In genomic region chr4:8740666-8741395, GRCh38 we compare ENCODE assay signal across 23 cellular contexts.
DNase-seq lines count a peak whose midpoint lies in the region; ATAC-seq and TF ChIP-seq lines count a peak whose summit lies in the region.
"Had no signal": no experiment of that assay in that cellular context is flagged by ENCODE, and none has a peak within 500 bp of the region (broad histone marks: within the 10 kb centered on the region; RNA-seq: fewer than 3 reads in every experiment).

No MANE protein-coding gene starts in this region.

- intact Hi-C loops in esophagus muscularis mucosa (cut with DNase I) = no loop called here
- intact Hi-C loops in posterior vena cava (cut with DNase I) = no loop called here

- H3K4me1 ChIP-seq in SK-N-SH (ENCODE audit: control insufficient read depth in 1 of 2, insufficient read depth in 2 of 2, low read depth in 1 of 2, low read length in 1 of 2) (peaks cover 0 to 4% of the 10 kb centered on the region in 2 experiments; a peak in 1 of 4 replicates), GM23338 (ENCODE audit: insufficient read depth) (no peaks in the 10 kb centered on the region), esophagus muscularis mucosa (no peaks in the 10 kb centered on the region)
- H3K4me1 ChIP-seq: psoas muscle had no signal

- H3K4me2 ChIP-seq in SK-N-SH = no peak overlapping the region
- H3K4me2 ChIP-seq in GM23338 = no peak overlapping the region

- no peaks in the 10 kb centered on the region for H3F3A ChIP-seq in SK-N-SH (replicated peaks; ENCODE audit: insufficient read depth)
- no peaks in the 10 kb centered on the region for H3F3A ChIP-seq in GM23338 (replicated peaks; ENCODE audit: low read depth)

- H3K4me3 ChIP-seq in SK-N-SH (ENCODE audit: low read depth in 2 of 2, low read length in 1 of 2) = no peak overlapping the region
- H3K4me3 ChIP-seq in GM23338 = no peak overlapping the region
- H3K4me3 ChIP-seq in esophagus muscularis mucosa = no peak overlapping the region
- H3K4me3 ChIP-seq: GM12878, psoas muscle, thoracic aorta had no signal

- H3K27me3 Mint-ChIP-seq in GM23338 (ENCODE audit: insufficient read depth, low read depth, poor library complexity) = peaks cover 16% of the 10 kb centered on the region
- H3K27me3 Mint-ChIP-seq in immature natural killer cell (ENCODE audit: low read depth in 3 of 3) = peaks cover 2 to 7% (median 3%) of the 10 kb centered on the region in 3 donors
- H3K27me3 Mint-ChIP-seq: activated naive CD4-positive, alpha-beta T cell treated with anti-CD3 and anti-CD28 coated beads, Interleukin-2, amount 10 ng/mL, durations not matched to agents 7 days and 5 days had no signal

- ATAC-seq in SK-N-SH treated with all-trans-retinoic acid at 6 μM for 48 hours = no peak
- peak; percentile 9; the same call in 2 of the 3 replicates for ATAC-seq in GM23338
- ATAC-seq in HG02938 (IDR thresholded peaks at IDR 0.05; ENCODE audit: unreplicated experiment) = no peak
- ATAC-seq: GM12878; psoas muscle; stimulated activated naive CD8-positive, alpha-beta T cell treated with anti-CD3 and anti-CD28 coated beads, Interleukin-15, Interleukin-2, amounts not matched to agents 100 U/mL and 50 U/mL, for 24 hours had no signal

- no peaks in the 10 kb centered on the region for H3K36me3 ChIP-seq in SK-N-SH (replicated peaks in 1 of 2; ENCODE audit: control insufficient read depth in 1 of 2, insufficient read depth in 2 of 2, low read length in 1 of 2)
- H3K36me3 ChIP-seq in GM23338 (ENCODE audit: insufficient read depth) = no peaks in the 10 kb centered on the region
- H3K36me3 ChIP-seq in esophagus muscularis mucosa = no peaks in the 10 kb centered on the region
- H3K36me3 ChIP-seq: thoracic aorta had no signal

- H3K79me2 ChIP-seq in SK-N-SH (ENCODE audit: insufficient read depth) (no peaks in the 10 kb centered on the region), GM23338 (replicated peaks; ENCODE audit: insufficient read depth) (no peaks in the 10 kb centered on the region)

- H3K9me3 Mint-ChIP-seq in GM23338 (peaks cover 3% of the 10 kb centered on the region), immature natural killer cell (no peaks in the 10 kb centered on the region)

- H3K9ac ChIP-seq in SK-N-SH = no peak overlapping the region

- no peaks in the 10 kb centered on the region for H4K20me1 ChIP-seq in SK-N-SH (ENCODE audit: insufficient read depth)
- no peaks in the 10 kb centered on the region for H4K20me1 ChIP-seq in GM23338 (replicated peaks; ENCODE audit: insufficient read depth)

- H3K27ac Mint-ChIP-seq in GM23338 = peak overlapping the region; percentile 84
- H3K27ac Mint-ChIP-seq in immature natural killer cell = no peak overlapping the region
- H3K27ac Mint-ChIP-seq: activated naive CD4-positive, alpha-beta T cell treated with anti-CD3 and anti-CD28 coated beads, Interleukin-2, amount 10 ng/mL, durations not matched to agents 7 days and 5 days; brain had no signal

- no peak overlapping the region for H3K27ac ChIP-seq in SK-N-SH (ENCODE audit: low read depth in 2 of 2, low read length in 1 of 2)
- H3K27ac ChIP-seq in GM23338 (ENCODE audit: low read depth) = no peak overlapping the region
- no peak overlapping the region for H3K27ac ChIP-seq in esophagus muscularis mucosa (replicated peaks in 1 of 4)
- H3K27ac ChIP-seq: 22Rv1, epithelial cell of prostate, psoas muscle, thoracic aorta had no signal

- POLR2A ChIA-PET in SK-N-SH (lab: Yijun Ruan, JAX) = no interaction called here

- no peaks in the 10 kb centered on the region for H3K9me2 ChIP-seq in SK-N-SH
- H3K9me2 ChIP-seq in GM23338 (ENCODE audit: insufficient read depth) = no peaks in the 10 kb centered on the region

- no peak for TF ChIP-seq EP300 in SK-N-SH (IDR thresholded peaks at IDR 0.05; ENCODE audit: borderline replicate concordance in 1 of 2, low read depth in 1 of 2, low read length in 1 of 2)
- no peak for TF ChIP-seq EP300 in esophagus muscularis mucosa (IDR thresholded peaks at IDR 0.05)

- CTCF ChIA-PET in SK-N-SH (lab: Yijun Ruan, JAX) = interaction anchor here (1.0 to 1.4 kb wide), 2 partner anchors 145 to 177 kb away, joined by 3 read pairs; no protein-coding TSS in a partner anchor

- TF ChIP-seq RAD21 in SK-N-SH (IDR thresholded peaks at IDR 0.05; ENCODE audit: low read length) = no peak

- no peaks in the 10 kb centered on the region for H3K27me3 ChIP-seq in SK-N-SH (ENCODE audit: insufficient read depth)
- H3K27me3 ChIP-seq in GM23338 (ENCODE audit: insufficient read depth) = no peaks in the 10 kb centered on the region
- H3K27me3 ChIP-seq in esophagus muscularis mucosa = peaks cover 0 to 31% (median 0%) of the 10 kb centered on the region in 4 donors

- no peak overlapping the region for H2AFZ ChIP-seq in SK-N-SH (ENCODE audit: low read depth)
- H2AFZ ChIP-seq in GM23338 = peak overlapping the region; percentile 74

- H3K4me1 Mint-ChIP-seq in GM23338 (peaks cover 11% of the 10 kb centered on the region), immature natural killer cell (no peaks in the 10 kb centered on the region)
- H3K4me1 Mint-ChIP-seq: activated naive CD4-positive, alpha-beta T cell treated with anti-CD3 and anti-CD28 coated beads, Interleukin-2, amount 10 ng/mL, durations not matched to agents 7 days and 5 days had no signal

- TF ChIP-seq CTCF in SK-N-SH (IDR thresholded peaks at IDR 0.05) (no peak), GM23338 (conservative IDR thresholded peaks at IDR 0.05; ENCODE audit: low read depth in 2 of 2) (no peak), esophagus muscularis mucosa (IDR thresholded peaks at IDR 0.05) (no peak)

- DNase-seq in SK-N-SH = peak; percentile 19
- no peak for DNase-seq in GM23338 (ENCODE audit: low spot score)
- peak; percentile 68 for DNase-seq in esophagus muscularis mucosa (ENCODE audit: extremely low spot score)
- DNase-seq in posterior vena cava (ENCODE audit: low spot score) = peak; percentile 78
- no peak for DNase-seq in immature natural killer cell
- DNase-seq in SW 1271 (lab: John Stamatoyannopoulos, UW) = no peak
- DNase-seq: activated naive CD4-positive, alpha-beta T cell treated with anti-CD3 and anti-CD28 coated beads, Interleukin-2, amount 10 ng/mL, durations not matched to agents 7 days and 5 days; H7; kidney glomerular epithelial cell; mammary epithelial cell; NCI-H1105; NCI-H1930; NCI-H524; SHP77 treated with DMSO at 0.1 percent for 48 hours; stimulated activated naive CD8-positive, alpha-beta T cell treated with anti-CD3 and anti-CD28 coated beads, Interleukin-15, Interleukin-2, amounts not matched to agents 100 U/mL and 50 U/mL, for 24 hours had no signal

- H3K9me3 ChIP-seq in SK-N-SH (no peaks in the 10 kb centered on the region), esophagus muscularis mucosa (no peaks in the 10 kb centered on the region)
- H3K9me3 ChIP-seq: psoas muscle, thoracic aorta had no signal

- 49% methylated on average over 16 of the region's 22 CpGs for WGBS in SK-N-SH (ENCODE audit: low lambda C conversion rate)
- WGBS in esophagus muscularis mucosa = 72% methylated on average over 15 of the region's 22 CpGs

- H3K4me3 Mint-ChIP-seq in GM23338 = no peak overlapping the region
- H3K4me3 Mint-ChIP-seq in immature natural killer cell = no peak overlapping the region
- H3K4me3 Mint-ChIP-seq: activated naive CD4-positive, alpha-beta T cell treated with anti-CD3 and anti-CD28 coated beads, Interleukin-2, amount 10 ng/mL, durations not matched to agents 7 days and 5 days; brain had no signal

- no peak for TF ChIP-seq POLR2A in esophagus muscularis mucosa (IDR thresholded peaks at IDR 0.05; ENCODE audit: low read depth)

- H3K36me3 Mint-ChIP-seq in GM23338 (ENCODE audit: low read depth) (peaks cover 3% of the 10 kb centered on the region; the same call in 1 of the 3 replicates), immature natural killer cell (no peaks in the 10 kb centered on the region)
- H3K36me3 Mint-ChIP-seq: activated naive CD4-positive, alpha-beta T cell treated with anti-CD3 and anti-CD28 coated beads, Interleukin-2, amount 10 ng/mL, durations not matched to agents 7 days and 5 days; brain had no signal

TF ChIP-seq in SK-N-SH, 30 proteins besides CTCF, POLR2A, EP300 and RAD21 (continues in another document):
- TF ChIP-seq CHD2 (IDR thresholded peaks at IDR 0.05; ENCODE audit: low read length, partially characterized antibody) = no peak
- TF ChIP-seq TAF1 (IDR thresholded peaks at IDR 0.05; ENCODE audit: borderline replicate concordance, low read depth, low read length) = no peak
- TF ChIP-seq RFX5 (IDR thresholded peaks at IDR 0.05; ENCODE audit: low read length) = no peak

TF ChIP-seq in SK-N-SH treated with all-trans-retinoic acid at 6 μM for 48 hours, 23 proteins besides CTCF, POLR2A, EP300 and RAD21 (continues in another document):
- TF ChIP-seq ZNF8 (CRISPR knock-in tag; IDR thresholded peaks at IDR 0.05) = no peak
- no peak for TF ChIP-seq BACH2 (CRISPR knock-in tag; IDR thresholded peaks at IDR 0.05; ENCODE audit: borderline replicate concordance)
- no peak for TF ChIP-seq ZFP30 (CRISPR knock-in tag; IDR thresholded peaks at IDR 0.05)
- TF ChIP-seq CREB5 (CRISPR knock-in tag; IDR thresholded peaks at IDR 0.05; ENCODE audit: low read depth) = no peak
- no peak for TF ChIP-seq ZFP3 (CRISPR knock-in tag; IDR thresholded peaks at IDR 0.05)

TF ChIP-seq in GM23338, 12 proteins besides CTCF, POLR2A, EP300 and RAD21 (continues in another document):
- no peak for TF ChIP-seq ZNF114 (CRISPR knock-in tag; IDR thresholded peaks at IDR 0.05)
- no peak for TF ChIP-seq STAT1 (IDR thresholded peaks at IDR 0.05; ENCODE audit: unreplicated experiment)
- no peak for TF ChIP-seq ZNF331 (CRISPR knock-in tag; IDR thresholded peaks at IDR 0.05; ENCODE audit: low read depth)
- TF ChIP-seq JUNB (IDR thresholded peaks at IDR 0.05; ENCODE audit: unreplicated experiment) = no peak

Comparison
In these comparisons a context has a peak if more than half of its experiments do, and no peak if none do; other contexts are left out.
1. DNase-seq: peak in SK-N-SH (single experiment), esophagus muscularis mucosa (single experiment) and posterior vena cava (single experiment); none in GM23338 (single experiment), immature natural killer cell (0 of 3) and SW 1271 (0 of 2).